In genomic region chr16:85695196-85696128, GRCh38 we compare ENCODE assay signal across 20 cellular contexts. TPM values are rescaled to one million over a fixed set of nuclear protein-coding genes. Genes with fewer than 3 reads are reported as not detected.
DNase-seq lines count a peak whose midpoint lies in the region; ATAC-seq, FAIRE-seq and TF ChIP-seq lines count a peak whose summit lies in the region.
"Had no signal": no experiment of that assay in that cellular context is flagged by ENCODE, and none has a peak within 500 bp of the region (broad histone marks: within the 10 kb centered on the region; RNA-seq: fewer than 3 reads in every experiment).

No MANE protein-coding gene starts in this region.

- BruUV-seq in GM12878 (replicated peaks; lab: Mats Ljungman, UMichigan): no TSS peak

- H3K4ac ChIP-seq in neuronal stem cell (ENCODE audit: low read length): no peak overlapping the region

- peak overlapping the region; percentile 30 for H2AK5ac ChIP-seq in neuronal stem cell (ENCODE audit: low read depth, low read length)

- peak overlapping the region; percentile 10 for H2BK15ac ChIP-seq in neuronal stem cell (ENCODE audit: low read length)

- peak overlapping the region; percentile 30 for H3K4me2 ChIP-seq in BLaER1
- H3K4me2 ChIP-seq in GM12878 (ENCODE audit: control insufficient read depth, insufficient read depth): no peak overlapping the region
- H3K4me2 ChIP-seq in neuronal stem cell (ENCODE audit: insufficient read depth, low read length, poor library complexity, severe bottlenecking): no peak overlapping the region

- H3K18ac ChIP-seq in neuronal stem cell (ENCODE audit: low read length): peak overlapping the region; percentile 11

- H3K9me3 ChIP-seq in BLaER1 (no peaks in the 10 kb centered on the region), GM12878 (replicated peaks; ENCODE audit: control insufficient read depth, insufficient read depth, low read length) (no peaks in the 10 kb centered on the region), neuronal stem cell (replicated peaks in 1 of 2; ENCODE audit: control insufficient read depth in 2 of 2, insufficient read depth in 1 of 2, low read depth in 1 of 2, low read length in 2 of 2) (no peaks in the 10 kb centered on the region)
- H3K9me3 ChIP-seq: BLaER1 treated with 17β-estradiol and CSF1 and Interleukin-3, amounts not matched to agents 10 nM and 100 nM had no signal

- WGBS in GM12878 (ENCODE audit: insufficient coverage, insufficient replicate concordance, low lambda C conversion rate, missing lambda C conversion rate): 47% methylated on average over 24 of the region's 24 CpGs
- WGBS in neuronal stem cell (ENCODE audit: extremely low coverage in 2 of 2, insufficient read length in 2 of 2, insufficient replicate concordance in 1 of 2), 2 donors: no CpG with 5 or more reads among the region's 24 CpGs

- H3K23ac ChIP-seq in neuronal stem cell (ENCODE audit: low read depth, low read length, poor library complexity): no peak overlapping the region

- H3K27me3 ChIP-seq in BLaER1 (no peaks in the 10 kb centered on the region), H7 (ENCODE audit: control insufficient read depth, insufficient read depth, low read length) (no peaks in the 10 kb centered on the region), GM12878 (replicated peaks in 1 of 2; ENCODE audit: control insufficient read depth in 2 of 2, insufficient read depth in 2 of 2, low read length in 1 of 2) (peaks cover 1 to 2% of the 10 kb centered on the region in 2 experiments; a peak in 3 of 4 replicates), neuronal stem cell (ENCODE audit: control insufficient read depth in 3 of 3, insufficient read depth in 3 of 3, low read depth in 1 of 3, low read length in 3 of 3) (peaks cover 0 to 25% (median 0%) of the 10 kb centered on the region in 3 experiments)
- H3K27me3 ChIP-seq: BLaER1 treated with 17β-estradiol and CSF1 and Interleukin-3, amounts not matched to agents 10 nM and 100 nM had no signal

- intact Hi-C loops in GM12878 (cut with micrococcal nuclease; ENCODE audit: unreplicated experiment): no loop called here

- H4K91ac ChIP-seq in neuronal stem cell (ENCODE audit: low read depth, low read length, poor library complexity): no peak overlapping the region

- H3K79me1 ChIP-seq in neuronal stem cell (ENCODE audit: low read depth, low read length): no peaks in the 10 kb centered on the region

- RAD21 ChIA-PET in GM12878 (lab: Charles Lee; ENCODE audit: unreplicated experiment): no interaction called here

- ATAC-seq in GM12878 (no peak), GM18858 (IDR thresholded peaks at IDR 0.05; ENCODE audit: unreplicated experiment) (no peak)

- H3K4me3 ChIP-seq in BLaER1 (no peak overlapping the region), H7 (ENCODE audit: insufficient read depth, low read depth, low read length) (no peak overlapping the region), GM12878 (no peak overlapping the region), neuronal stem cell (ENCODE audit: low read length in 2 of 2) (no peak overlapping the region)
- H3K4me3 ChIP-seq: BLaER1 treated with 17β-estradiol and CSF1 and Interleukin-3, amounts not matched to agents 10 nM and 100 nM had no signal

- peak overlapping the region; percentile 34; the same call in 1 of the 2 replicates for H3K9ac ChIP-seq in BLaER1
- no peak overlapping the region for H3K9ac ChIP-seq in GM12878 (ENCODE audit: control insufficient read depth, insufficient read depth, low read length)
- peak overlapping the region; percentile 61 for H3K9ac ChIP-seq in neuronal stem cell (ENCODE audit: low read depth, low read length, poor library complexity)

- no peak overlapping the region for H2BK120ac ChIP-seq in neuronal stem cell (ENCODE audit: low read depth, low read length)

- CTCF ChIA-PET in GM12878 (lab: Yijun Ruan, JAX): interaction anchor here (0.7 to 1.9 kb wide), 3 partner anchors 23 to 204 kb away, joined by 3 to 5 read pairs (median 3); no protein-coding TSS in a partner anchor

- in situ Hi-C loops in GM12878 (cut with MboI): no loop called here

- DNase-seq in H7 (peak; percentile 63), GM12878 (ENCODE audit: low read depth, low spot score) (no peak), neuronal stem cell (ENCODE audit: low spot score) (no peak), NCI-H1436 treated with DMSO at 0.1 percent for 48 hours (lab: John Stamatoyannopoulos, UW) (no peak), NCI-H2196 (lab: John Stamatoyannopoulos, UW; ENCODE audit: unreplicated experiment) (no peak)
- DNase-seq: CD4-positive, alpha-beta T cell; CD8-positive, alpha-beta memory T cell; DMS 273 treated with DMSO at 0.1 percent for 48 hours; DMS79; EL; GDM1; GOT3; HCEC 1CT had no signal

- no peak for TF ChIP-seq RAD21 in GM12878 (IDR thresholded peaks at IDR 0.05; ENCODE audit: insufficient read depth, low read depth, low read length)

- TF ChIP-seq POLR2A in GM12878 (IDR thresholded peaks at IDR 0.05; ENCODE audit: low read depth, low read length): no peak

- H4K20me1 ChIP-seq in BLaER1 (no peaks in the 10 kb centered on the region), GM12878 (ENCODE audit: control insufficient read depth, insufficient read depth) (no peaks in the 10 kb centered on the region)

- SMC1A ChIA-PET in GM12878 (lab: Charles Lee; ENCODE audit: uncharacterized antibody, unreplicated experiment): interaction anchor here (1.3 kb wide), 1 partner anchor 10 kb away, joined by 3 read pairs; no protein-coding TSS in a partner anchor

- peak overlapping the region; percentile 43 for H2BK5ac ChIP-seq in neuronal stem cell (ENCODE audit: low read length)

- H3K4me1 ChIP-seq in BLaER1: peaks cover 28% of the 10 kb centered on the region
- H3K4me1 ChIP-seq in GM12878 (ENCODE audit: control insufficient read depth, insufficient read depth, low read length): no peaks in the 10 kb centered on the region
- H3K4me1 ChIP-seq in neuronal stem cell (ENCODE audit: control insufficient read depth in 2 of 2, insufficient read depth in 1 of 2, low read depth in 1 of 2, low read length in 2 of 2): peaks cover 3 to 6% of the 10 kb centered on the region in 2 donors

- no peaks in the 10 kb centered on the region for H3K79me2 ChIP-seq in GM12878 (ENCODE audit: control insufficient read depth, insufficient read depth, low read length)

- no peak overlapping the region for H3K14ac ChIP-seq in neuronal stem cell (ENCODE audit: low read length)

- no peak for TF ChIP-seq CTCF in GM12878 (IDR thresholded peaks at IDR 0.05 in 2 of 3, conservative IDR thresholded peaks at IDR 0.05 in 1 of 3; ENCODE audit: control insufficient read depth in 2 of 3, extremely low read depth in 1 of 3, insufficient read depth in 1 of 3, low read depth in 3 of 3, low read length in 3 of 3)

- TF ChIP-seq EP300 in GM12878 (IDR thresholded peaks at IDR 0.05; ENCODE audit: borderline replicate concordance in 1 of 2, control insufficient read depth in 1 of 2, low read depth in 2 of 2, low read length in 2 of 2): no peak

- no peak for FAIRE-seq in GM12878 (lab: Jason Lieb, UNC)
- FAIRE-seq: D721Med, GM12891, GM18507, H54 had no signal

- no peak overlapping the region for H2AFZ ChIP-seq in GM12878 (ENCODE audit: control insufficient read depth, low read depth, low read length)
- H2AFZ ChIP-seq in neuronal stem cell (ENCODE audit: low read length): peak overlapping the region; percentile 1

- no peak overlapping the region for H4K8ac ChIP-seq in neuronal stem cell (ENCODE audit: low read depth, low read length)

- no peak overlapping the region for H3K27ac ChIP-seq in BLaER1
- no peak overlapping the region for H3K27ac ChIP-seq in GM12878 (ENCODE audit: control insufficient read depth, insufficient read depth)
- H3K27ac ChIP-seq in neuronal stem cell (replicated peaks; ENCODE audit: low read length): no peak overlapping the region
- H3K27ac ChIP-seq: BLaER1 treated with 17β-estradiol and CSF1 and Interleukin-3, amounts not matched to agents 10 nM and 100 nM had no signal

- H2BK12ac ChIP-seq in neuronal stem cell (ENCODE audit: low read length): no peak overlapping the region

- H3K36me3 ChIP-seq in BLaER1: no peaks in the 10 kb centered on the region
- no peaks in the 10 kb centered on the region for H3K36me3 ChIP-seq in H7 (replicated peaks; ENCODE audit: control insufficient read depth, insufficient read depth, low read length)
- no peaks in the 10 kb centered on the region for H3K36me3 ChIP-seq in GM12878 (ENCODE audit: control insufficient read depth in 2 of 2, insufficient read depth in 2 of 2, low read length in 1 of 2)
- no peaks in the 10 kb centered on the region for H3K36me3 ChIP-seq in neuronal stem cell (replicated peaks in 1 of 2; ENCODE audit: control insufficient read depth in 2 of 2, insufficient read depth in 2 of 2, low read length in 2 of 2)
- H3K36me3 ChIP-seq: BLaER1 treated with 17β-estradiol and CSF1 and Interleukin-3, amounts not matched to agents 10 nM and 100 nM had no signal

- POLR2A ChIA-PET in GM12878 (lab: Charles Lee): no interaction called here

RNA-seq across cellular contexts. Expression of gene GINS2, which starts 6.7 kb away (rescaled TPM):
- 25.6 and 25.9 TPM in 2 replicates for total RNA-seq in H7 (2014; rRNA removed; shearing (Covaris generic))
- total RNA-seq in GM12878 (2013; cell fraction: nucleolus; rRNA removed): 18.0 and 20.1 TPM in 2 replicates
- total RNA-seq in GM12878 (2014; rRNA removed) (42.7 and 46.4 TPM in 2 replicates), GM12878 (2014; rRNA removed; fragmentation: Illumina TruSeq; extraction: Trizol) (43.5 and 45.4 TPM in 2 replicates), GM12878 (2021) (61.2 and 67.9 TPM in 2 replicates)
- polyA plus RNA-seq in GM12878 (2011; ENCODE audit: low read depth): 15.7 TPM
- polyA plus RNA-seq in GM12878 (2011; rRNA removed) (52.8 and 68.5 TPM in 2 replicates), GM12878 (2014; fragmentation: Illumina TruSeq; extraction: Trizol) (48.8 and 55.5 TPM in 2 replicates), GM12878 (2014; fragmentation: Nextera tagmentation; extraction: Ambion mirVana) (10 to 100 TPM; 69.4 to 90.8 TPM), GM12878 (2014; rRNA removed) (41.4 and 45.2 TPM in 2 replicates), GM12878 (2016; fragmentation: Nextera tagmentation; extraction: Ambion mirVana) (10 to 100 TPM; 74.0 to 74.9 TPM)
- 47.5 and 48.9 TPM in 2 replicates for polyA plus RNA-seq in GM12878 (2011; cell fraction: cytosol; rRNA removed)
- polyA plus RNA-seq in GM12878 (2011; cell fraction: nucleus; rRNA removed): 25.6 and 26.6 TPM in 2 replicates
- polyA plus RNA-seq in GM12878 (2012): 17.7 and 21.8 TPM in 2 replicates
- polyA minus RNA-seq in GM12878 (2011; rRNA and poly(A)+ RNA removed): 22.9 and 26.8 TPM in 2 replicates
- 10.2 and 13.0 TPM in 2 replicates for polyA minus RNA-seq in GM12878 (2011; cell fraction: cytosol; rRNA and poly(A)+ RNA removed)
- 9.3 and 10.8 TPM in 2 replicates for polyA minus RNA-seq in GM12878 (2011; cell fraction: nucleus; rRNA and poly(A)+ RNA removed)
- polyA plus RNA-seq in neuronal stem cell (2013, experiment 1 of 2): 32.2 TPM
- polyA plus RNA-seq in neuronal stem cell (2013, experiment 2 of 2): 33.2 TPM

RNA-seq across cellular contexts. Expression of gene C16orf74, which starts 55.4 kb away (rescaled TPM):
- 4.1 and 7.2 TPM in 2 replicates for total RNA-seq in H7 (2014; rRNA removed; shearing (Covaris generic))
- 5.8 and 6.9 TPM in 2 replicates for total RNA-seq in GM12878 (2013; cell fraction: nucleolus; rRNA removed)
- total RNA-seq in GM12878 (2014; rRNA removed): 9.3 and 9.8 TPM in 2 replicates
- total RNA-seq in GM12878 (2014; rRNA removed; fragmentation: Illumina TruSeq; extraction: Trizol): 6.8 and 7.7 TPM in 2 replicates
- total RNA-seq in GM12878 (2021): 12.8 and 13.1 TPM in 2 replicates
- polyA plus RNA-seq in GM12878 (2011; ENCODE audit: low read depth): 2.1 TPM
- polyA plus RNA-seq in GM12878 (2011; rRNA removed): 0.17 and 0.23 TPM in 2 replicates
- polyA plus RNA-seq in GM12878 (2011; cell fraction: cytosol; rRNA removed): 0.74 and 0.85 TPM in 2 replicates
- polyA plus RNA-seq in GM12878 (2011; cell fraction: nucleus; rRNA removed): 0.30 and 0.41 TPM in 2 replicates
- polyA plus RNA-seq in GM12878 (2012): 5.9 and 8.1 TPM in 2 replicates
- polyA plus RNA-seq in GM12878 (2014; fragmentation: Illumina TruSeq; extraction: Trizol): 1.6 and 5.8 TPM in 2 replicates
- polyA plus RNA-seq in GM12878 (2014; fragmentation: Nextera tagmentation; extraction: Ambion mirVana): 1 to 10 TPM in 1 of 2 experiments, under 1 TPM in 1; 0.72 to 2.5 TPM
- polyA plus RNA-seq in GM12878 (2014; rRNA removed): 17.5 and 20.1 TPM in 2 replicates
- polyA plus RNA-seq in GM12878 (2016; fragmentation: Nextera tagmentation; extraction: Ambion mirVana): 1 to 10 TPM; 5.7 to 7.9 TPM
- not detected in 2 replicates for polyA minus RNA-seq in GM12878 (2011; rRNA and poly(A)+ RNA removed)
- not detected in 2 replicates for polyA minus RNA-seq in GM12878 (2011; cell fraction: cytosol; rRNA and poly(A)+ RNA removed)
- not detected in 2 replicates for polyA minus RNA-seq in GM12878 (2011; cell fraction: nucleus; rRNA and poly(A)+ RNA removed)
- 2.8 TPM for polyA plus RNA-seq in neuronal stem cell (2013, experiment 1 of 2)
- 3.0 TPM for polyA plus RNA-seq in neuronal stem cell (2013, experiment 2 of 2)
